ENCODE assay signal across 8 cellular contexts in the genomic region with DNA sequence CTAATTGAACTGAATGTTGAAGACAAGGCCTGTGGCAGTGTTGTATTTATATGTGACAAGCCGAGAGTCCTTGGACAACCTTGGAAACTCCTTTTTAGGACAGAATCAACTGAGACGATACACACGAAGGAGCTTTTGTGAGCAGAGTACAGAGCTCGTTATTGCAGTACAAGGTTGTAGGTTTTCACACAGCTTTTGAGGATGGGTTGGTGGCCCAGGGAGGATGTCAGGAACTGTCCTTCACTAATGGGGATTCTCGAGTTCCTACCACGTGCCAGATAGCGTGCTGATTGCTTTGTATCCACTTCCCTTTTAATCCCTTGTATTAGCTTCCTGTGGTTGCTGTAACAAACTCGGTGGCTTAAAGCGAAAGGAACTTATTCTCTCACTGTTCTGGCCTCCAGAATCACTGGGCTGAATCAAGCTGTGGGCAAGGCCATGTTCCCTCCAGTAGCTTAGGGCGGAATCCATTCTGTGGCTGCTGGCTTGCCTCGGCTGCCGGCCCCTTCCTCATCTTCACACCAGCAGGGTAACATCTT. TPM values are rescaled to one million over a fixed set of nuclear protein-coding genes. Genes with fewer than 3 reads are reported as not detected.
DNase-seq lines count a peak whose midpoint lies in the region; ATAC-seq and TF ChIP-seq lines count a peak whose summit lies in the region.

No MANE protein-coding gene starts in this region.

- H3K9me3 Mint-ChIP-seq in activated naive CD4-positive, alpha-beta T cell treated with anti-CD3 and anti-CD28 coated beads, Interleukin-2, amount 10 ng/mL, durations not matched to agents 7 days and 5 days = peaks cover 3% of the 10 kb centered on the region
- peaks cover 0 to 5% (median 0%) of the 10 kb centered on the region in 11 donors for H3K9me3 Mint-ChIP-seq in naive thymus-derived CD4-positive, alpha-beta T cell

- peaks cover 7% of the 10 kb centered on the region for H3K4me1 ChIP-seq in IMR-90 (ENCODE audit: control insufficient read depth, insufficient read depth, low read length)
- peaks cover 85 to 87% of the 10 kb centered on the region in 2 donors for H3K4me1 ChIP-seq in naive thymus-derived CD4-positive, alpha-beta T cell (ENCODE audit: control insufficient read depth in 2 of 2, insufficient read depth in 2 of 2, low read length in 2 of 2)

- ATAC-seq in GM21390 (IDR thresholded peaks at IDR 0.05; ENCODE audit: unreplicated experiment) = peak; percentile 34
- no peak for ATAC-seq in IMR-90 (ENCODE audit: low read depth)
- ATAC-seq in naive thymus-derived CD4-positive, alpha-beta T cell = peak; percentile 61

- no TSS peak for BruUV-seq in IMR-90 (replicated peaks; lab: Mats Ljungman, UMichigan)

- H2BK15ac ChIP-seq in IMR-90 (ENCODE audit: low read depth, low read length) = 0 out of 3 replicates have a peak overlapping the region, but pooled peaks have one; percentile 9

- H3K79me1 ChIP-seq in IMR-90 (ENCODE audit: low read depth in 1 of 2, low read length in 2 of 2) = peaks cover 21 to 86% of the 10 kb centered on the region in 2 experiments

- peak overlapping the region; percentile 50; the same call in 1 of the 2 replicates for H3K4ac ChIP-seq in IMR-90 (ENCODE audit: low read depth, low read length)

- POLR2A ChIA-PET in IMR-90 (lab: Charles Lee; ENCODE audit: unreplicated experiment) = no interaction called here
- POLR2A ChIA-PET in naive thymus-derived CD4-positive, alpha-beta T cell (lab: Charles Lee) = interaction anchor here (0.6 to 8.7 kb wide), 10 partner anchors 11 to 470 kb away, joined by 3 to 140 read pairs (median 16); a partner anchor contains a TSS

- H3K56ac ChIP-seq in IMR-90 (ENCODE audit: extremely low read depth, insufficient read depth, low read length) = no peak overlapping the region

- intact Hi-C loops in IMR-90 (cut with micrococcal nuclease) = no loop called here
- intact Hi-C loops in naive thymus-derived CD4-positive, alpha-beta T cell (cut with micrococcal nuclease) = loop anchor here (1.0 to 10.0 kb wide), 15 partner anchors 9 to 872 kb away; a partner anchor contains a TSS

- no peak for TF ChIP-seq CTCF in IMR-90 (conservative IDR thresholded peaks at IDR 0.05; ENCODE audit: low read depth, low read length)

- H3K4me2 ChIP-seq in IMR-90 (ENCODE audit: low read depth, low read length) = no peak overlapping the region

- no peak overlapping the region for H2AFZ ChIP-seq in IMR-90 (replicated peaks; ENCODE audit: low read length, poor library complexity)

- no peak overlapping the region for H4K8ac ChIP-seq in IMR-90 (ENCODE audit: low read depth in 2 of 2, low read length in 2 of 2)

- H3K14ac ChIP-seq in IMR-90 (replicated peaks; ENCODE audit: low read depth, low read length) = peak overlapping the region; percentile 81

- no peaks in the 10 kb centered on the region for H3K36me3 ChIP-seq in IMR-90 (ENCODE audit: control insufficient read depth, insufficient read depth, low read length)
- peaks cover 0 to 2% (median 0%) of the 10 kb centered on the region in 3 experiments for H3K36me3 ChIP-seq in naive thymus-derived CD4-positive, alpha-beta T cell (ENCODE audit: control insufficient read depth in 2 of 3, insufficient read depth in 3 of 3, low read length in 3 of 3)

- CTCF ChIA-PET in IMR-90 (lab: Yijun Ruan, JAX) = no interaction called here
- CTCF ChIA-PET in activated naive CD4-positive, alpha-beta T cell treated with anti-CD3 and anti-CD28 coated beads, Interleukin-2, amount 10 ng/mL, durations not matched to agents 7 days and 5 days (lab: Charles Lee) = interaction anchor here (0.8 to 5.4 kb wide), 14 partner anchors 9 to 373 kb away, joined by 3 to 34 read pairs (median 6); no protein-coding TSS in a partner anchor
- CTCF ChIA-PET in naive thymus-derived CD4-positive, alpha-beta T cell (lab: Charles Lee) = interaction anchor here (0.6 to 4.9 kb wide), 9 partner anchors 11 to 41 kb away, joined by 3 to 28 read pairs (median 5); no protein-coding TSS in a partner anchor

- peak overlapping the region; percentile 97 for H3K27ac Mint-ChIP-seq in activated naive CD4-positive, alpha-beta T cell treated with anti-CD3 and anti-CD28 coated beads, Interleukin-2, amount 10 ng/mL, durations not matched to agents 7 days and 5 days
- peak overlapping the region; percentile 93 to 99 (median 96) for H3K27ac Mint-ChIP-seq in naive thymus-derived CD4-positive, alpha-beta T cell

- in situ Hi-C loops in IMR-90 (cut with MboI; ENCODE audit: low sequenced_read_pairs) = no loop called here

- H3K4me1 Mint-ChIP-seq in activated naive CD4-positive, alpha-beta T cell treated with anti-CD3 and anti-CD28 coated beads, Interleukin-2, amount 10 ng/mL, durations not matched to agents 7 days and 5 days = peaks cover 92% of the 10 kb centered on the region
- peaks cover 76 to 95% (median 89%) of the 10 kb centered on the region in 7 donors for H3K4me1 Mint-ChIP-seq in naive thymus-derived CD4-positive, alpha-beta T cell

- H2AK5ac ChIP-seq in IMR-90 (ENCODE audit: low read depth, low read length) = peak overlapping the region; percentile 28; the same call in 1 of the 2 replicates

- peaks cover 48% of the 10 kb centered on the region for H3K36me3 Mint-ChIP-seq in activated naive CD4-positive, alpha-beta T cell treated with anti-CD3 and anti-CD28 coated beads, Interleukin-2, amount 10 ng/mL, durations not matched to agents 7 days and 5 days
- H3K36me3 Mint-ChIP-seq in naive thymus-derived CD4-positive, alpha-beta T cell = peaks cover 0 to 48% (median 6%) of the 10 kb centered on the region in 5 donors

- no peaks in the 10 kb centered on the region for H3K27me3 Mint-ChIP-seq in activated naive CD4-positive, alpha-beta T cell treated with anti-CD3 and anti-CD28 coated beads, Interleukin-2, amount 10 ng/mL, durations not matched to agents 7 days and 5 days
- H3K27me3 Mint-ChIP-seq in naive thymus-derived CD4-positive, alpha-beta T cell = no peaks in the 10 kb centered on the region

- no peak overlapping the region for H3K9ac ChIP-seq in IMR-90 (ENCODE audit: low read depth, low read length)

- 96% methylated on average over 4 of the region's 12 CpGs; no CpG with 5 or more reads in 1 of the 2 experiments for WGBS in IMR-90 (ENCODE audit: extremely low coverage in 2 of 2, insufficient read length in 1 of 2), 2 experiments

- H3K27me3 ChIP-seq in IMR-90 (ENCODE audit: control insufficient read depth, insufficient read depth, low read length) = no peaks in the 10 kb centered on the region
- no peaks in the 10 kb centered on the region for H3K27me3 ChIP-seq in naive thymus-derived CD4-positive, alpha-beta T cell (ENCODE audit: control insufficient read depth in 2 of 2, insufficient read depth in 2 of 2, low read length in 2 of 2)

- no peak overlapping the region for H3K27ac ChIP-seq in IMR-90 (ENCODE audit: insufficient read depth, low read length)
- H3K27ac ChIP-seq in naive thymus-derived CD4-positive, alpha-beta T cell (ENCODE audit: low read depth, low read length) = peak overlapping the region; percentile 85

- dilution Hi-C loops in IMR-90 (cut with HindIII; ENCODE audit: low sequenced_read_pairs, unreplicated experiment) = no loop called here

- H3K4me3 Mint-ChIP-seq in activated naive CD4-positive, alpha-beta T cell treated with anti-CD3 and anti-CD28 coated beads, Interleukin-2, amount 10 ng/mL, durations not matched to agents 7 days and 5 days = peak overlapping the region; percentile 73
- H3K4me3 Mint-ChIP-seq in naive thymus-derived CD4-positive, alpha-beta T cell = peak overlapping the region; percentile 78 to 98 (median 87)

- no peak overlapping the region for H4K5ac ChIP-seq in IMR-90 (ENCODE audit: low read depth, low read length)

- H2BK5ac ChIP-seq in IMR-90 (ENCODE audit: low read depth, low read length, poor library complexity, severe bottlenecking) = no peak overlapping the region

- no peak overlapping the region for H3K23ac ChIP-seq in IMR-90 (ENCODE audit: low read depth, low read length)

- no peak overlapping the region for H2BK20ac ChIP-seq in IMR-90 (ENCODE audit: low read depth, low read length)

- H2BK120ac ChIP-seq in IMR-90 (ENCODE audit: low read depth, low read length) = no peak overlapping the region

- DNase-seq in GF-D8 (lab: John Stamatoyannopoulos, UW) (peak; percentile 97), IMR-90 (no peak), iPS-NIHi7 (ENCODE audit: extremely low spot score) (no peak), inferior parietal cortex (ENCODE audit: extremely low spot score) (no peak), activated gamma-delta T cell treated with Interleukin-2 at 50 U/mL for 16 hours (no peak)
- DNase-seq in activated naive CD4-positive, alpha-beta T cell treated with anti-CD3 and anti-CD28 coated beads, Interleukin-2, amount 10 ng/mL, durations not matched to agents 7 days and 5 days = peak; percentile 69
- peak in 6 of 9 donors; percentile 27 to 53 (median 48) for DNase-seq in naive thymus-derived CD4-positive, alpha-beta T cell

- H3K4me3 ChIP-seq in IMR-90 (ENCODE audit: insufficient read depth, low read depth, low read length) = no peak overlapping the region
- H3K4me3 ChIP-seq in naive thymus-derived CD4-positive, alpha-beta T cell (ENCODE audit: low read length) = peak overlapping the region; percentile 61

- no peak overlapping the region for H3K18ac ChIP-seq in IMR-90 (ENCODE audit: low read depth, low read length)

- no peak overlapping the region; the same call in 1 of the 2 replicates for H4K91ac ChIP-seq in IMR-90 (ENCODE audit: insufficient read depth, low read depth, low read length)

- TF ChIP-seq RAD21 in IMR-90 (IDR thresholded peaks at IDR 0.05; ENCODE audit: low read length) = no peak

- peaks cover 27% of the 10 kb centered on the region for H3K9me1 ChIP-seq in IMR-90 (ENCODE audit: insufficient read depth, low read length)

- no peaks in the 10 kb centered on the region for H3K9me3 ChIP-seq in IMR-90 (ENCODE audit: control insufficient read depth, insufficient read depth, low read length)
- no peaks in the 10 kb centered on the region for H3K9me3 ChIP-seq in naive thymus-derived CD4-positive, alpha-beta T cell (ENCODE audit: control insufficient read depth in 2 of 3, low read length in 3 of 3)

- no peak overlapping the region for H2AK9ac ChIP-seq in IMR-90 (replicated peaks; ENCODE audit: low read depth, low read length, poor library complexity)

- H4K20me1 ChIP-seq in IMR-90 (ENCODE audit: insufficient read depth, low read length) = peaks cover 38% of the 10 kb centered on the region

- no peak for TF ChIP-seq POLR2A in IMR-90 (IDR thresholded peaks at IDR 0.05; ENCODE audit: low read depth, low read length)

RNA-seq across cellular contexts. Expression of a gene that starts 20.2 kb away (rescaled TPM):
- 22.8 and 27.1 TPM in 2 replicates for total RNA-seq in IMR-90 (2012; rRNA removed)
- 14.5 and 16.5 TPM in 2 replicates for polyA plus RNA-seq in IMR-90 (2012; rRNA removed)
- polyA plus RNA-seq in IMR-90 (2012; cell fraction: cytosol; rRNA removed) = 7.8 and 12.4 TPM in 2 replicates
- 35.0 and 41.6 TPM in 2 replicates for polyA plus RNA-seq in IMR-90 (2012; cell fraction: nucleus; rRNA removed; ENCODE audit: low replicate concordance)
- total RNA-seq in naive thymus-derived CD4-positive, alpha-beta T cell = 100 to 1,000 TPM; 126 to 165 (median 157) TPM
- 10 to 100 TPM; 51.4 to 75.4 TPM for polyA plus RNA-seq in naive thymus-derived CD4-positive, alpha-beta T cell

Comparison
In these comparisons a context has a peak if more than half of its experiments do, and no peak if none do; other contexts are left out.
1. DNase-seq: peak in GF-D8 (single experiment), activated naive CD4-positive, alpha-beta T cell treated with anti-CD3 and anti-CD28 coated beads, Interleukin-2, amount 10 ng/mL, durations not matched to agents 7 days and 5 days (single experiment) and naive thymus-derived CD4-positive, alpha-beta T cell (6 of 9); none in IMR-90 (single experiment), iPS-NIHi7 (single experiment), inferior parietal cortex (single experiment) and activated gamma-delta T cell treated with Interleukin-2 at 50 U/mL for 16 hours (single experiment).